In genomic region chr19:13841339-13842293, GRCh38 we compare ENCODE assay signal across 1 cellular context.
TF ChIP-seq lines count a peak whose summit lies in the region.

No MANE protein-coding gene starts in this region.

TF ChIP-seq in GM12878, 131 proteins besides CTCF, POLR2A, EP300 and RAD21:
- TF ChIP-seq POLR2AphosphoS2 (IDR thresholded peaks at IDR 0.05; ENCODE audit: low read depth, low read length), result peak; percentile 80; the same call in 1 of the 2 replicates
- peak in 1 of 2 experiments; percentile 60; a peak in 2 of 4 replicates for TF ChIP-seq BHLHE40 (IDR thresholded peaks at IDR 0.05; ENCODE audit: borderline replicate concordance in 1 of 2, low read depth in 2 of 2, low read length in 1 of 2)
- 0 out of 2 replicates have a peak, but pooled peaks have one; percentile 28 for TF ChIP-seq NKRF (conservative IDR thresholded peaks at IDR 0.05)
- no peak for TF ChIP-seq ETV6 (conservative IDR thresholded peaks at IDR 0.05 in 1 of 2, IDR thresholded peaks at IDR 0.05 in 1 of 2; ENCODE audit: borderline replicate concordance in 1 of 2, low read depth in 1 of 2)
- TF ChIP-seq MEF2B (IDR thresholded peaks at IDR 0.05; ENCODE audit: partially characterized antibody, poor library complexity, severe bottlenecking), result peak; percentile 12
- peak; percentile 98 for TF ChIP-seq MLLT1 (IDR thresholded peaks at IDR 0.05)
- TF ChIP-seq POLR2AphosphoS5 (IDR thresholded peaks at IDR 0.05; ENCODE audit: low read length), result peak; percentile 75
- TF ChIP-seq ZNF687 (IDR thresholded peaks at IDR 0.05), result peak; percentile 20; the same call in 1 of the 2 replicates
- TF ChIP-seq ZBTB40 (IDR thresholded peaks at IDR 0.05; ENCODE audit: borderline replicate concordance), result peak; percentile 54
- 0 out of 2 replicates have a peak, but pooled peaks have one; percentile 16 for TF ChIP-seq ZBTB33 (IDR thresholded peaks at IDR 0.05)
- TF ChIP-seq DPF2 (IDR thresholded peaks at IDR 0.05), result no peak
- peak; percentile 41; the same call in 1 of the 2 replicates for TF ChIP-seq BACH1 (IDR thresholded peaks at IDR 0.05; ENCODE audit: borderline replicate concordance)
- peak; percentile 35; the same call in 1 of the 2 replicates for TF ChIP-seq GATAD2B (conservative IDR thresholded peaks at IDR 0.05; ENCODE audit: low read depth)
- no peak for TF ChIP-seq RAD51 (IDR thresholded peaks at IDR 0.05)
TF ChIP-seq in GM12878: peak in this region for 11.
